1 cellular context compared by ENCODE assay signal in the genomic region with DNA sequence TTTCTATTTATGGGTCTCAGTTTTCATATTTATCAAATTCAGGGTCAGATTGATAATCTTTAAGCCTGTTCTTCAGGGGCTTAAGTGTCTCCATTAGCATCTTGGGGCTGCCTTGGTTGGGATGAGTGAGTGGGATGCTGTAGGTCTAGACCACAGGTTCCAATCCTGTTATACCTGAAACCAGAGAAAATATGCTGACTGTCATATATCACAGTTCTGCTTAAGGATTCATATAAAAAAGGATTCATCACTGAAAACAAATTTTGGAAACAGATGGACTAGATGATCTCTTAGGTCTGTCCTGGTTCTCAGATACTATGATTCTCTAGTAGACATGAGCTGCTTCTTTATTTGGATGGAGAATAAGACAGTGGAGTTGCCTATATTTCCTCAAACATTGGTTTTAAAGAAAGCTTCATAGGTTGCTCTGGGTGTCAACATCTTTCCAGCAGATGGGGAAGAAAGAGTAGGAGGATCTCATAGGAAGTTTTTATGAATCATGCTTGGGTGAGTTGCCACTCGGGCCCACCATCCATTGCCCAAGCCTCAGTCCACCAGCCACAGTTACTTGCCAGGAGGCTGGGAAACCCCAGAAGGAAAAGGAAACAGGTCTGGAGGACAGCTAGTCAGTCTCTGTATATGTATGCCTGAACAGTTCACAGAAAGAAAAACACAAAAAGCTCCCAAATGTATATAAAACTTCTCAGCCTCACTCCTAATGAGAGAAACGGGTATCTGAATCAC.
TF ChIP-seq lines count a peak whose summit lies in the region.

No MANE protein-coding gene starts in this region.

TF ChIP-seq in WTC11, 78 proteins besides CTCF, POLR2A, EP300 and RAD21 (continued from another document):
- TF ChIP-seq, protein P1, sequence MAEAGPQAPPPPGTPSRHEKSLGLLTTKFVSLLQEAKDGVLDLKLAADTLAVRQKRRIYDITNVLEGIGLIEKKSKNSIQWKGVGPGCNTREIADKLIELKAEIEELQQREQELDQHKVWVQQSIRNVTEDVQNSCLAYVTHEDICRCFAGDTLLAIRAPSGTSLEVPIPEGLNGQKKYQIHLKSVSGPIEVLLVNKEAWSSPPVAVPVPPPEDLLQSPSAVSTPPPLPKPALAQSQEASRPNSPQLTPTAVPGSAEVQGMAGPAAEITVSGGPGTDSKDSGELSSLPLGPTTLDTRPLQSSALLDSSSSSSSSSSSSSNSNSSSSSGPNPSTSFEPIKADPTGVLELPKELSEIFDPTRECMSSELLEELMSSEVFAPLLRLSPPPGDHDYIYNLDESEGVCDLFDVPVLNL (CRISPR knock-in tag; IDR thresholded peaks at IDR 0.05; ENCODE audit: borderline replicate concordance, low read depth) = no peak
TF ChIP-seq in WTC11: peak in this region for 0.
